Comparison of ENCODE assay signal across 23 cellular contexts in the genomic region with DNA sequence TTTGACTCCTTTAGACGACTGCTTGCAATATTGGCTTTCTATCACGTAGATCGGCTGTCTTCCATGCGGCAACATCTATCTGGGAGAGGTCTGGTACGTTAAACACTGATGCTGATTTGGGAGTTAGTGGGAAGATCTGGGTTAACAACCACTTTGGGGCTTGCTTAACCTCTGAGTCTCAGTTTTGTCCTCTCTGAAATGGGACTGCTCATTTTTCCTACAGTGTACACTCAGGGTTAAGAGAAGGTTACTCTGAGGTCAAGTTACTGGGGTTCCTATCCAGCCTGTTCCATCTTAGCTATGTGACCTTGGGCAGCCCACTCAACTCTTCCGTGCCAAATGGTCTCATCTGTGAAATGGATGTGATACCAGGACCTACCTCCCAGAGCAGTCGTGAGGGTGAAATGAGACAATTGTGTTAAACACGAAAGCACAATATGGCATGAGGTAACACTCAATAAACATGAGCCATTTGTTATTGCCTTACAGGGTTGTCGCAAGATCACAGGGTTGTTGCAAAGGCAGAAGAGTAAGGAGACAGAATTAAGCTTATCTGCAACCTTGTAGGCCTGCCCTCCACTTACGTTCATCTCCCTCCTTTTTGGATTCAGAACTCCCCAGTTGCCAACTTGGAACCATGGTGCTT. TPM values are rescaled to one million over a fixed set of nuclear protein-coding genes. Genes with fewer than 3 reads are reported as not detected.
"Had no signal": no experiment of that assay in that cellular context is flagged by ENCODE, and none has a peak within 500 bp of the region (broad histone marks: within the 10 kb centered on the region; RNA-seq: fewer than 3 reads in every experiment).

No MANE protein-coding gene starts in this region.

- H3K4me3 Mint-ChIP-seq: activated naive CD4-positive, alpha-beta T cell treated with anti-CD3 and anti-CD28 coated beads for 36 hours; activated naive CD8-positive, alpha-beta T cell treated with anti-CD3 and anti-CD28 coated beads, Interleukin-2, amount 10 ng/mL, durations not matched to agents 7 days and 5 days; activated T-cell treated with anti-CD3 and anti-CD28 coated beads, Interleukin-2, amount 50 U/mL, for 4 hours; naive thymus-derived CD8-positive, alpha-beta T cell; stimulated activated naive CD8-positive, alpha-beta T cell treated with anti-CD3 and anti-CD28 coated beads, Interleukin-15, Interleukin-2, amounts not matched to agents 100 ng/mL and 50 ng/mL, for 24 hours; T-cell; T-helper 2 cell treated with Interferon-gamma antibody and Interleukin-4, amounts not matched to agents 5 μg/mL and 100 μg/mL, for 36 hours had no signal

- H3K36me3 ChIP-seq: lower lobe of right lung, ovary, prostate gland, tibial nerve, uterus had no signal

- H3K4me3 ChIP-seq: lower lobe of right lung, ovary, prostate gland, tibial nerve, uterus had no signal

- H3K27ac ChIP-seq: epithelial cell of prostate, lower lobe of right lung, prostate gland, uterus, VCaP had no signal

- H3K27me3 ChIP-seq: ovary, tibial nerve, uterus had no signal

- H3K9me3 Mint-ChIP-seq: activated naive CD4-positive, alpha-beta T cell treated with anti-CD3 and anti-CD28 coated beads for 36 hours; activated naive CD8-positive, alpha-beta T cell treated with anti-CD3 and anti-CD28 coated beads, Interleukin-2, amount 10 ng/mL, durations not matched to agents 7 days and 5 days; activated T-cell treated with anti-CD3 and anti-CD28 coated beads, Interleukin-2, amount 50 U/mL, for 4 hours; naive thymus-derived CD8-positive, alpha-beta T cell; stimulated activated naive CD8-positive, alpha-beta T cell treated with anti-CD3 and anti-CD28 coated beads, Interleukin-15, Interleukin-2, amounts not matched to agents 100 ng/mL and 50 ng/mL, for 24 hours; T-cell; T-helper 2 cell treated with Interferon-gamma antibody and Interleukin-4, amounts not matched to agents 5 μg/mL and 100 μg/mL, for 36 hours had no signal

- H3K36me3 Mint-ChIP-seq: activated naive CD8-positive, alpha-beta T cell treated with anti-CD3 and anti-CD28 coated beads, Interleukin-2, amount 10 ng/mL, durations not matched to agents 7 days and 5 days; naive thymus-derived CD8-positive, alpha-beta T cell; T-cell had no signal

- H3K27me3 Mint-ChIP-seq: stimulated activated naive CD8-positive, alpha-beta T cell treated with anti-CD3 and anti-CD28 coated beads, Interleukin-15, Interleukin-2, amounts not matched to agents 100 ng/mL and 50 ng/mL, for 24 hours had no signal

- DNase-seq: activated CD4-positive, alpha-beta T cell treated with anti-CD3 and anti-CD28 coated beads for 1 hour; activated CD8-positive, alpha-beta memory T cell treated with anti-CD3 and anti-CD28 coated beads for 24 hours; activated CD8-positive, alpha-beta memory T cell treated with anti-CD3 and anti-CD28 coated beads, Interleukin-2, amount 50 U/mL, for 4 hours; activated naive CD4-positive, alpha-beta T cell treated with anti-CD3 and anti-CD28 coated beads for 36 hours; activated naive CD8-positive, alpha-beta T cell treated with anti-CD3 and anti-CD28 coated beads, Interleukin-2, amount 10 ng/mL, durations not matched to agents 7 days and 5 days; activated T-cell treated with anti-CD3 and anti-CD28 coated beads, Interleukin-2, amount 50 U/mL, for 4 hours; amniotic stem cell; cortex of kidney; foreskin melanocyte; kidney; lower lobe of right lung; stimulated activated CD4-positive, alpha-beta T cell treated with anti-CD3 and anti-CD28 coated beads, Interleukin-1b, Interleukin-23, amount 100 ng/mL, for 48 hours; substantia nigra; T-cell had no signal

- H3K27ac Mint-ChIP-seq: activated naive CD4-positive, alpha-beta T cell treated with anti-CD3 and anti-CD28 coated beads for 36 hours; activated naive CD8-positive, alpha-beta T cell treated with anti-CD3 and anti-CD28 coated beads, Interleukin-2, amount 10 ng/mL, durations not matched to agents 7 days and 5 days; naive thymus-derived CD8-positive, alpha-beta T cell; stimulated activated naive CD8-positive, alpha-beta T cell treated with anti-CD3 and anti-CD28 coated beads, Interleukin-15, Interleukin-2, amounts not matched to agents 100 ng/mL and 50 ng/mL, for 24 hours; T-cell; T-helper 2 cell treated with Interferon-gamma antibody and Interleukin-4, amounts not matched to agents 5 μg/mL and 100 μg/mL, for 36 hours had no signal

- H3K4me1 Mint-ChIP-seq: activated naive CD8-positive, alpha-beta T cell treated with anti-CD3 and anti-CD28 coated beads, Interleukin-2, amount 10 ng/mL, durations not matched to agents 7 days and 5 days; naive thymus-derived CD8-positive, alpha-beta T cell; T-cell had no signal

- ATAC-seq: activated T-cell treated with anti-CD3 and anti-CD28 coated beads, Interleukin-2, amount 50 U/mL, for 4 hours; lower lobe of right lung; naive thymus-derived CD8-positive, alpha-beta T cell; T-cell had no signal

- H3K9me3 ChIP-seq: lower lobe of right lung, ovary, prostate gland, tibial nerve, uterus had no signal

- H3K4me1 ChIP-seq: lower lobe of right lung, prostate gland, uterus had no signal

RNA-seq across cellular contexts. Expression of a gene that starts 5.6 kb away (rescaled TPM):
- total RNA-seq: activated naive CD8-positive, alpha-beta T cell treated with anti-CD3 and anti-CD28 coated beads, Interleukin-2, amount 10 ng/mL, durations not matched to agents 7 days and 5 days; activated T-cell treated with anti-CD3 and anti-CD28 coated beads, Interleukin-2, amount 50 U/mL, for 4 hours; naive thymus-derived CD8-positive, alpha-beta T cell; T-cell had no signal
